ENCODE assay signal across 33 cellular contexts in the genomic region with DNA sequence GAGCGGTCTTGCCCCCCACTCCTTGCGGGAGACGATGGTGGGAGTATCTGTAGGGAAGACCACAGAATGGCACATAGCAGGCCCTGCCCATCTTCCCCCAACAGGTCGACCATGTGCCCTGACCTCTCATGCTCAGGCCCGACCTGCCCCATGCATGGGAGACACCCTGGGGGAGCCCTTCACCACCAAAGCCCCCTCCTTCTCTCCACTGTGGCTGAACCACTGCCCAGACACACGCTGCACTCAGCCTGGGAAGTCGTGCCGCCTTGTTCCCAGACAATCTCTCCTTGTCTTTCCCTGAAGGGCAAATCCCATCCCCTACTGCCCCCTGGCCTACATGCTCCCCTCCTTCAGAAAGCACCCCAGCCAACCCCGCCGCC. TPM values are rescaled to one million over a fixed set of nuclear protein-coding genes. Genes with fewer than 3 reads are reported as not detected.
"Had no signal": no experiment of that assay in that cellular context is flagged by ENCODE, and none has a peak within 500 bp of the region (broad histone marks: within the 10 kb centered on the region; RNA-seq: fewer than 3 reads in every experiment).

No MANE protein-coding gene starts in this region.

- H3K4me3 ChIP-seq: adrenal gland, body of pancreas, colonic mucosa, dorsolateral prefrontal cortex, esophagus muscularis mucosa, gastrocnemius medialis, heart left ventricle had no signal

- DNase-seq: activated CD4-positive, alpha-beta memory T cell treated with anti-CD3 and anti-CD28 coated beads for 36 hours; activated CD4-positive, alpha-beta T cell treated with anti-CD3 and anti-CD28 coated beads for 36 hours; activated CD4-positive, alpha-beta T cell treated with anti-CD3 and anti-CD28 coated beads, Interleukin-2, amount 10 ng/mL, durations not matched to agents 24 days and 14 days; activated CD4-positive, CD25-positive, alpha-beta regulatory T cell; activated CD4-positive, CD25-positive, alpha-beta regulatory T cell treated with anti-CD3 and anti-CD28 coated beads, Interleukin-2, amount 50 U/mL, for 72 hours; activated CD8-positive, alpha-beta memory T cell treated with anti-CD3 and anti-CD28 coated beads, Interleukin-2, amount 10 ng/mL, durations not matched to agents 7 days and 5 days; activated CD8-positive, alpha-beta memory T cell treated with anti-CD3 and anti-CD28 coated beads, Interleukin-2, amount 50 U/mL, for 4 hours; activated CD8-positive, alpha-beta T cell treated with anti-CD3 and anti-CD28 coated beads, Interleukin-2, amount 10 ng/mL, durations not matched to agents 7 days and 5 days; activated effector memory CD4-positive, alpha-beta T cell treated with anti-CD3 and anti-CD28 coated beads, Interleukin-2, amount 50 U/mL, for 16 hours; activated naive CD4-positive, alpha-beta T cell treated with anti-CD3 and anti-CD28 coated beads for 36 hours; activated naive CD8-positive, alpha-beta T cell treated with anti-CD3 and anti-CD28 coated beads for 36 hours; activated naive CD8-positive, alpha-beta T cell treated with anti-CD3 and anti-CD28 coated beads, Interleukin-2, amount 50 U/mL, for 24 hours; activated T-cell treated with anti-CD3 and anti-CD28 coated beads, Interleukin-2, amount 50 U/mL, for 1 hour; activated T-cell treated with anti-CD3 and anti-CD28 coated beads, Interleukin-2, amount 50 U/mL, for 48 hours; adrenal gland; amygdala; aorta; body of pancreas; caudate nucleus; colonic mucosa; dorsolateral prefrontal cortex; effector memory CD4-positive, alpha-beta T cell; erythroblast; foreskin keratinocyte; gastrocnemius medialis; glutamatergic neuron; heart left ventricle; T-helper 17 cell; T1000 had no signal

- H3K27me3 ChIP-seq: body of pancreas, colonic mucosa, gastrocnemius medialis had no signal

- H3K27ac ChIP-seq: adrenal gland, body of pancreas, colonic mucosa, dorsolateral prefrontal cortex, esophagus muscularis mucosa, foreskin keratinocyte, gastrocnemius medialis, heart left ventricle had no signal

- H3K4me1 ChIP-seq: adrenal gland, body of pancreas, colonic mucosa, esophagus muscularis mucosa, foreskin keratinocyte, gastrocnemius medialis, heart left ventricle had no signal

- H3K9me3 ChIP-seq: adrenal gland, body of pancreas, colonic mucosa, esophagus muscularis mucosa, gastrocnemius medialis, heart left ventricle had no signal

- ATAC-seq: activated CD4-positive, alpha-beta T cell treated with anti-CD3 and anti-CD28 coated beads for 36 hours; activated CD8-positive, alpha-beta memory T cell treated with anti-CD3 and anti-CD28 coated beads, Interleukin-2, amount 10 ng/mL, durations not matched to agents 7 days and 5 days; activated CD8-positive, alpha-beta T cell treated with anti-CD3 and anti-CD28 coated beads, Interleukin-2, amount 10 ng/mL, durations not matched to agents 7 days and 5 days; activated naive CD8-positive, alpha-beta T cell treated with anti-CD3 and anti-CD28 coated beads, Interleukin-2, amount 50 U/mL, for 24 hours; body of pancreas; foreskin keratinocyte; gastrocnemius medialis; T-helper 17 cell had no signal

- H3K36me3 ChIP-seq: adrenal gland, colonic mucosa, esophagus muscularis mucosa, gastrocnemius medialis, heart left ventricle had no signal

RNA-seq across cellular contexts. Expression of a gene that starts 5.5 kb away (rescaled TPM):
- total RNA-seq: activated CD4-positive, alpha-beta memory T cell treated with anti-CD3 and anti-CD28 coated beads for 36 hours; activated CD4-positive, alpha-beta T cell treated with anti-CD3 and anti-CD28 coated beads for 36 hours; activated CD4-positive, alpha-beta T cell treated with anti-CD3 and anti-CD28 coated beads, Interleukin-2, amount 10 ng/mL, durations not matched to agents 24 days and 14 days; activated CD8-positive, alpha-beta memory T cell treated with anti-CD3 and anti-CD28 coated beads for 36 hours; activated CD8-positive, alpha-beta memory T cell treated with anti-CD3 and anti-CD28 coated beads, Interleukin-2, amount 10 ng/mL, durations not matched to agents 7 days and 5 days; activated CD8-positive, alpha-beta T cell treated with anti-CD3 and anti-CD28 coated beads, Interleukin-2, amount 10 ng/mL, durations not matched to agents 7 days and 5 days; activated naive CD4-positive, alpha-beta T cell treated with anti-CD3 and anti-CD28 coated beads for 36 hours; activated naive CD8-positive, alpha-beta T cell treated with anti-CD3 and anti-CD28 coated beads for 36 hours; activated T-helper 1 cell treated with anti-CD3 and anti-CD28 coated beads, Interleukin-12 subunit alpha, Interleukin-12 subunit beta, Interleukin-2, Interleukin-4 antibody, amounts not matched to agents 30 ng/mL and 10 ng/mL and 1 ng/mL, durations not matched to agents 14 hours and 24 hours and 36 hours; activated T-helper 2 cell treated with anti-CD3 and anti-CD28 coated beads, Interferon-gamma antibody, Interleukin-2, Interleukin-4, amounts not matched to agents 10 μg/mL and 5 μg/mL and 100 μg/mL, durations not matched to agents 14 hours and 24 hours and 36 hours; adrenal gland; aorta; body of pancreas; colonic mucosa; dorsolateral prefrontal cortex; esophagus muscularis mucosa; foreskin keratinocyte; gastrocnemius medialis; heart left ventricle; T-helper 17 cell had no signal
- polyA plus RNA-seq: adrenal gland, aorta, heart left ventricle had no signal

RNA-seq across cellular contexts. Expression of a gene that starts 41.4 kb away (rescaled TPM):
- total RNA-seq: activated CD4-positive, alpha-beta memory T cell treated with anti-CD3 and anti-CD28 coated beads for 36 hours; activated CD4-positive, alpha-beta T cell treated with anti-CD3 and anti-CD28 coated beads, Interleukin-2, amount 10 ng/mL, durations not matched to agents 24 days and 14 days; activated CD8-positive, alpha-beta memory T cell treated with anti-CD3 and anti-CD28 coated beads for 36 hours; activated CD8-positive, alpha-beta memory T cell treated with anti-CD3 and anti-CD28 coated beads, Interleukin-2, amount 10 ng/mL, durations not matched to agents 7 days and 5 days; activated CD8-positive, alpha-beta T cell treated with anti-CD3 and anti-CD28 coated beads, Interleukin-2, amount 10 ng/mL, durations not matched to agents 7 days and 5 days; activated naive CD4-positive, alpha-beta T cell treated with anti-CD3 and anti-CD28 coated beads for 36 hours; activated naive CD8-positive, alpha-beta T cell treated with anti-CD3 and anti-CD28 coated beads for 36 hours; activated T-helper 1 cell treated with anti-CD3 and anti-CD28 coated beads, Interleukin-12 subunit alpha, Interleukin-12 subunit beta, Interleukin-2, Interleukin-4 antibody, amounts not matched to agents 30 ng/mL and 10 ng/mL and 1 ng/mL, durations not matched to agents 14 hours and 24 hours and 36 hours; activated T-helper 2 cell treated with anti-CD3 and anti-CD28 coated beads, Interferon-gamma antibody, Interleukin-2, Interleukin-4, amounts not matched to agents 10 μg/mL and 5 μg/mL and 100 μg/mL, durations not matched to agents 14 hours and 24 hours and 36 hours; adrenal gland; aorta; body of pancreas; colonic mucosa; dorsolateral prefrontal cortex; esophagus muscularis mucosa; gastrocnemius medialis; heart left ventricle; T-helper 17 cell had no signal
- polyA plus RNA-seq: adrenal gland, aorta, heart left ventricle had no signal

RNA-seq across cellular contexts. Expression of a gene that starts 47.7 kb away (rescaled TPM):
- total RNA-seq: activated CD4-positive, alpha-beta T cell treated with anti-CD3 and anti-CD28 coated beads for 36 hours; activated CD4-positive, alpha-beta T cell treated with anti-CD3 and anti-CD28 coated beads, Interleukin-2, amount 10 ng/mL, durations not matched to agents 24 days and 14 days; activated CD8-positive, alpha-beta memory T cell treated with anti-CD3 and anti-CD28 coated beads for 36 hours; activated CD8-positive, alpha-beta memory T cell treated with anti-CD3 and anti-CD28 coated beads, Interleukin-2, amount 10 ng/mL, durations not matched to agents 7 days and 5 days; activated CD8-positive, alpha-beta T cell treated with anti-CD3 and anti-CD28 coated beads, Interleukin-2, amount 10 ng/mL, durations not matched to agents 7 days and 5 days; activated naive CD4-positive, alpha-beta T cell treated with anti-CD3 and anti-CD28 coated beads for 36 hours; activated naive CD8-positive, alpha-beta T cell treated with anti-CD3 and anti-CD28 coated beads for 36 hours; activated T-helper 1 cell treated with anti-CD3 and anti-CD28 coated beads, Interleukin-12 subunit alpha, Interleukin-12 subunit beta, Interleukin-2, Interleukin-4 antibody, amounts not matched to agents 30 ng/mL and 10 ng/mL and 1 ng/mL, durations not matched to agents 14 hours and 24 hours and 36 hours; activated T-helper 2 cell treated with anti-CD3 and anti-CD28 coated beads, Interferon-gamma antibody, Interleukin-2, Interleukin-4, amounts not matched to agents 10 μg/mL and 5 μg/mL and 100 μg/mL, durations not matched to agents 14 hours and 24 hours and 36 hours; adrenal gland; aorta; body of pancreas; colonic mucosa; esophagus muscularis mucosa; foreskin keratinocyte; gastrocnemius medialis; heart left ventricle; T-helper 17 cell had no signal
- polyA plus RNA-seq: adrenal gland, aorta, heart left ventricle had no signal

RNA-seq across cellular contexts. Expression of a gene that starts 50.4 kb away (rescaled TPM):
- total RNA-seq: activated CD4-positive, alpha-beta memory T cell treated with anti-CD3 and anti-CD28 coated beads for 36 hours; activated CD4-positive, alpha-beta T cell treated with anti-CD3 and anti-CD28 coated beads for 36 hours; activated CD4-positive, alpha-beta T cell treated with anti-CD3 and anti-CD28 coated beads, Interleukin-2, amount 10 ng/mL, durations not matched to agents 24 days and 14 days; activated CD8-positive, alpha-beta memory T cell treated with anti-CD3 and anti-CD28 coated beads for 36 hours; activated CD8-positive, alpha-beta memory T cell treated with anti-CD3 and anti-CD28 coated beads, Interleukin-2, amount 10 ng/mL, durations not matched to agents 7 days and 5 days; activated CD8-positive, alpha-beta T cell treated with anti-CD3 and anti-CD28 coated beads, Interleukin-2, amount 10 ng/mL, durations not matched to agents 7 days and 5 days; activated naive CD8-positive, alpha-beta T cell treated with anti-CD3 and anti-CD28 coated beads for 36 hours; activated T-helper 1 cell treated with anti-CD3 and anti-CD28 coated beads, Interleukin-12 subunit alpha, Interleukin-12 subunit beta, Interleukin-2, Interleukin-4 antibody, amounts not matched to agents 30 ng/mL and 10 ng/mL and 1 ng/mL, durations not matched to agents 14 hours and 24 hours and 36 hours; activated T-helper 2 cell treated with anti-CD3 and anti-CD28 coated beads, Interferon-gamma antibody, Interleukin-2, Interleukin-4, amounts not matched to agents 10 μg/mL and 5 μg/mL and 100 μg/mL, durations not matched to agents 14 hours and 24 hours and 36 hours had no signal
